1 cellular context compared by ENCODE assay signal in genomic region chr3:64190517-64191515, GRCh38.
TF ChIP-seq lines count a peak whose summit lies in the region.

No MANE protein-coding gene starts in this region.

TF ChIP-seq in endothelial cell of umbilical vein, 7 proteins besides CTCF, POLR2A, EP300 and RAD21 (continued from another document):
- peak; percentile 61 for TF ChIP-seq FOS (IDR thresholded peaks at IDR 0.05; ENCODE audit: borderline replicate concordance, insufficient read depth, low read length)
- TF ChIP-seq POLR2AphosphoS5 (IDR thresholded peaks at IDR 0.05; ENCODE audit: insufficient read depth, low read depth, low read length) = no peak
- TF ChIP-seq MYC (IDR thresholded peaks at IDR 0.05; ENCODE audit: low read depth, low read length) = no peak
